Comparison of ENCODE assay signal across 8 cellular contexts in genomic region chr13:94656766-94657165, GRCh38. TPM values are rescaled to one million over a fixed set of nuclear protein-coding genes. Genes with fewer than 3 reads are reported as not detected.
A peak's percentile ranks its signal among the peaks of the same experiment; 100 is the strongest.
DNase-seq lines count a peak whose midpoint lies in the region; ATAC-seq and TF ChIP-seq lines count a peak whose summit lies in the region.

No MANE protein-coding gene starts in this region.

- H3K4me3 ChIP-seq in testis, result no peak overlapping the region

- intact Hi-C loops in testis (cut with DNase I; ENCODE audit: low total_unique reads), result no loop called here

- no peak for TF ChIP-seq CTCF in testis (IDR thresholded peaks at IDR 0.05)

- H3K36me3 ChIP-seq in testis (ENCODE audit: low read depth, missing control alignments), result no peaks in the 10 kb centered on the region

- TF ChIP-seq POLR2A in testis (IDR thresholded peaks at IDR 0.05), result no peak

- H3K9me3 ChIP-seq in testis, result no peaks in the 10 kb centered on the region

- peak; percentile 48 for DNase-seq in Daoy (ENCODE audit: low read depth)
- DNase-seq in epithelial cell of prostate (ENCODE audit: low read depth, low spot score), result peak; percentile 79
- no peak for DNase-seq in pons (ENCODE audit: low spot score)
- DNase-seq in NCI-H524 treated with DMSO at 0.1 percent for 48 hours (lab: John Stamatoyannopoulos, UW), result no peak
- DNase-seq in globus pallidus (ENCODE audit: low spot score), result no peak
- DNase-seq in testis, result no peak

- H3K4me1 ChIP-seq in testis, result no peaks in the 10 kb centered on the region

- H3K27ac ChIP-seq in epithelial cell of prostate (peak overlapping the region; percentile 91), testis (no peak overlapping the region)

- H3K27me3 ChIP-seq in testis, result no peaks in the 10 kb centered on the region

- ATAC-seq in GM21360 (IDR thresholded peaks at IDR 0.05; ENCODE audit: unreplicated experiment) (peak; percentile 82), HG03571 (IDR thresholded peaks at IDR 0.05; ENCODE audit: unreplicated experiment) (peak; percentile 73)

- 89 to 97% methylated on average over 1 of the region's 1 CpG for WGBS in testis, 2 donors

RNA-seq across cellular contexts. Expression of gene GPR180, which starts 55.1 kb away (rescaled TPM):
- total RNA-seq in Daoy (2014; rRNA removed; shearing (Covaris generic)), result 5.1 and 6.6 TPM in 2 replicates
- total RNA-seq in testis, result 1 to 10 TPM; 2.0 to 3.3 TPM
- polyA plus RNA-seq in testis (ENCODE audit: insufficient read depth, low read depth, low replicate concordance), result 2.7 TPM

RNA-seq across cellular contexts. Expression of gene SOX21, which starts 55.6 kb away (rescaled TPM):
- 0.17 and 0.42 TPM in 2 replicates for total RNA-seq in Daoy (2014; rRNA removed; shearing (Covaris generic))
- total RNA-seq in testis, result under 1 TPM; 0.56 to 0.71 TPM
- 0.15 TPM for polyA plus RNA-seq in testis (ENCODE audit: insufficient read depth, low read depth, low replicate concordance)

Comparison
In these comparisons a context has a peak if more than half of its experiments do, and no peak if none do; other contexts are left out.
1. DNase-seq: peak in Daoy (single experiment) and epithelial cell of prostate (single experiment); none in pons (single experiment), NCI-H524 treated with DMSO at 0.1 percent for 48 hours (single experiment), globus pallidus (single experiment) and testis (single experiment).